ENCODE assay signal across 12 cellular contexts in the genomic region with DNA sequence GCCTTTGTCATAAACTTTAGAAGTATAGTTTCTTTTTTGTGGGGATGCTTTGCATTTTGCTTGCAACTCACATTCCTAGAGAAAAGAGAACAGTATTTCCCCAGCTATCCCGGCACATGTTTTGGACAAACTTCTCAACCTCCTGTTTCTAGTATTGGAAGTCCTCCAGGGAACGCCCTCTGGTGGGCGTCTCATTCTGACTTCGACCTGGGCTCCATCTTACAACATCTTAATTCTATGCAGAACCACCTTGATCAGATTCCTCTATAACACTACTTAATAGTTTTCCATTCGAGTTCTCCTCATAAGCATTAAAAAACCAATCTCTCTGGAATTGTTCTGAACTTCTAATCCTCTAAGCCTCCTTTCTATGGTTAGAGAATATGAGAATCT.
DNase-seq lines count a peak whose midpoint lies in the region; ATAC-seq and TF ChIP-seq lines count a peak whose summit lies in the region.
"Had no signal": no experiment of that assay in that cellular context is flagged by ENCODE, and none has a peak within 500 bp of the region (broad histone marks: within the 10 kb centered on the region; RNA-seq: fewer than 3 reads in every experiment).

No MANE protein-coding gene starts in this region.

- intact Hi-C loops in OCI-LY7 (cut with micrococcal nuclease; ENCODE audit: unreplicated experiment), result loop anchor here (2.0 kb wide), 1 partner anchor 147 kb away; no protein-coding TSS in a partner anchor

- no peak overlapping the region for H3K27ac ChIP-seq in OCI-LY7 (ENCODE audit: low read depth, low read length, poor library complexity, severe bottlenecking)
- H3K27ac ChIP-seq: suprapubic skin had no signal

- no peaks in the 10 kb centered on the region for H3K36me3 ChIP-seq in OCI-LY7 (ENCODE audit: insufficient read depth, low read length)
- H3K36me3 ChIP-seq: suprapubic skin had no signal

- CTCF ChIA-PET in OCI-LY7 (lab: Charles Lee; ENCODE audit: unreplicated experiment), result interaction anchor here (0.8 kb wide), 1 partner anchor 147 kb away, joined by 3 read pairs; no protein-coding TSS in a partner anchor

- H3K79me2 ChIP-seq in OCI-LY7 (ENCODE audit: insufficient read depth, low read depth, low read length), result no peaks in the 10 kb centered on the region

- H3K9me2 ChIP-seq in OCI-LY7 (ENCODE audit: insufficient read depth, low read length), result no peaks in the 10 kb centered on the region

- ATAC-seq in HG03097 (IDR thresholded peaks at IDR 0.05; ENCODE audit: low FRiP score, unreplicated experiment), result no peak

- POLR2A ChIA-PET in OCI-LY7 (lab: Charles Lee), result no interaction called here

- H4K20me1 ChIP-seq in OCI-LY7 (ENCODE audit: insufficient read depth, low read length), result no peaks in the 10 kb centered on the region

- H2AFZ ChIP-seq in OCI-LY7 (ENCODE audit: low read length), result no peak overlapping the region

- BruUV-seq in OCI-LY7 (replicated peaks; lab: Mats Ljungman, UMichigan), result no TSS peak

- DNase-seq in stimulated activated CD4-positive, alpha-beta T cell treated with anti-CD3 and anti-CD28 coated beads, Interleukin-4, amount 100 ng/mL, for 24 hours, result peak; percentile 4
- no peak for DNase-seq in stimulated activated CD4-positive, alpha-beta T cell treated with anti-CD3 and anti-CD28 coated beads, Interleukin-2, amount 100 ng/mL, for 48 hours
- DNase-seq in OCI-LY7 (ENCODE audit: low spot score) (peak; percentile 25), fibroblast of the aortic adventitia (ENCODE audit: low read depth) (peak; percentile 32), anterior cingulate cortex (lab: John Stamatoyannopoulos, UW) (no peak), NCI-H2196 (lab: John Stamatoyannopoulos, UW; ENCODE audit: unreplicated experiment) (no peak)
- no peak for DNase-seq in stimulated activated CD4-positive, alpha-beta T cell treated with anti-CD3 and anti-CD28 coated beads, Interleukin-4, amount 100 ng/mL, for 4 hours
- DNase-seq: hippocampal formation, NCI-H2227 treated with DMSO at 0.1 percent for 48 hours, T-helper 2 cell had no signal

- no peak overlapping the region for H3K4me2 ChIP-seq in OCI-LY7 (ENCODE audit: low read length)

- H3K4me1 ChIP-seq in OCI-LY7 (ENCODE audit: insufficient read depth, low read length, poor library complexity, severe bottlenecking), result no peaks in the 10 kb centered on the region

- TF ChIP-seq CTCF in OCI-LY7 (conservative IDR thresholded peaks at IDR 0.05; ENCODE audit: low read length) (peak; percentile 73), fibroblast of the aortic adventitia (IDR thresholded peaks at IDR 0.05; ENCODE audit: insufficient read depth, low read length) (peak; percentile 13)

- no peak overlapping the region for H3K4me3 ChIP-seq in OCI-LY7 (ENCODE audit: low read depth, low read length, poor library complexity, severe bottlenecking)
- no peak overlapping the region for H3K4me3 ChIP-seq in fibroblast of the aortic adventitia (ENCODE audit: low read depth, low read length)
- H3K4me3 ChIP-seq: suprapubic skin had no signal

- H3K9me3 ChIP-seq in OCI-LY7 (ENCODE audit: low read length), result no peaks in the 10 kb centered on the region
- H3K9me3 ChIP-seq: suprapubic skin had no signal

Comparison
In these comparisons a context has a peak if more than half of its experiments do, and no peak if none do; other contexts are left out.
1. DNase-seq: peak in stimulated activated CD4-positive, alpha-beta T cell treated with anti-CD3 and anti-CD28 coated beads, Interleukin-4, amount 100 ng/mL, for 24 hours (single experiment), OCI-LY7 (single experiment) and fibroblast of the aortic adventitia (single experiment); none in stimulated activated CD4-positive, alpha-beta T cell treated with anti-CD3 and anti-CD28 coated beads, Interleukin-2, amount 100 ng/mL, for 48 hours (0 of 2), anterior cingulate cortex (0 of 58), NCI-H2196 (single experiment) and stimulated activated CD4-positive, alpha-beta T cell treated with anti-CD3 and anti-CD28 coated beads, Interleukin-4, amount 100 ng/mL, for 4 hours (0 of 2).